ENCODE assay signal across 8 cellular contexts in the genomic region with DNA sequence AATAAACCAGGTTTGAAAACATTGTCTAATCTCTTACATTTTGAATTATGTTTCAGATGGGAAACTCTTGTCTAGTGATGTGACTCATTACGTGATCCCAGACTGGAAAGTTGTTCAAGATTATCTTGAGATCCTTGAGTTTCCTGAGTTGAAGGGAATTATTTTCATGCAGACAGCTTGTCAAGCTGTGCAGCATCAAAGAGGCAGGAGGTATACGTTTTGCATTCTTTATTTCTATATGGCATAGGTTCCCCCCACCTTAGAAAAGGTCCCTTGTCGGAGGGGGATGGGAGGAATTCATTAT. TPM values are rescaled to one million over a fixed set of nuclear protein-coding genes. Genes with fewer than 3 reads are reported as not detected.
A peak's percentile ranks its signal among the peaks of the same experiment; 100 is the strongest.
DNase-seq lines count a peak whose midpoint lies in the region; ATAC-seq and TF ChIP-seq lines count a peak whose summit lies in the region.

No MANE protein-coding gene starts in this region.

- H3K9me3 ChIP-seq in iPS-18a (ENCODE audit: control insufficient read depth, low read depth, low read length): no peaks in the 10 kb centered on the region
- no peaks in the 10 kb centered on the region for H3K9me3 ChIP-seq in thyroid gland

- peaks cover 19% of the 10 kb centered on the region for H3K4me1 ChIP-seq in iPS-18a (ENCODE audit: control insufficient read depth, low read depth, low read length)
- peaks cover 20% of the 10 kb centered on the region in 2 donors for H3K4me1 ChIP-seq in thyroid gland

- no peak for TF ChIP-seq POLR2A in thyroid gland (IDR thresholded peaks at IDR 0.05)

- H3K27me3 ChIP-seq in iPS-18a (ENCODE audit: control insufficient read depth, insufficient read depth, low read length): no peaks in the 10 kb centered on the region
- H3K27me3 ChIP-seq in thyroid gland: no peaks in the 10 kb centered on the region

- TF ChIP-seq CTCF in VCaP (conservative IDR thresholded peaks at IDR 0.05) (no peak), thyroid gland (IDR thresholded peaks at IDR 0.05) (no peak)

- 52 to 56% methylated on average over 3 of the region's 3 CpGs for WGBS in thyroid gland, 2 donors

- H3K4me1 Mint-ChIP-seq in activated naive CD4-positive, alpha-beta T cell treated with anti-CD3 and anti-CD28 coated beads for 36 hours (ENCODE audit: low read depth): peaks cover 38% of the 10 kb centered on the region

- H3K27ac Mint-ChIP-seq in activated naive CD4-positive, alpha-beta T cell treated with anti-CD3 and anti-CD28 coated beads for 36 hours: peak overlapping the region; percentile 90

- H3K36me3 ChIP-seq in iPS-18a (ENCODE audit: control insufficient read depth, low read depth, low read length) (no peaks in the 10 kb centered on the region), thyroid gland (no peaks in the 10 kb centered on the region)

- CTCF ChIA-PET in activated naive CD4-positive, alpha-beta T cell treated with anti-CD3 and anti-CD28 coated beads for 36 hours (lab: Charles Lee): interaction anchor here (0.9 to 2.1 kb wide), 2 partner anchors 93 to 204 kb away, joined by 3 to 10 read pairs; partner anchors contain the start of gene MAP2K1

- peak overlapping the region; percentile 71 for H3K9ac ChIP-seq in iPS-18a (ENCODE audit: low read length)

- H3K36me3 Mint-ChIP-seq in activated naive CD4-positive, alpha-beta T cell treated with anti-CD3 and anti-CD28 coated beads for 36 hours (ENCODE audit: low read depth): peaks cover 13% of the 10 kb centered on the region

- H3K4me3 ChIP-seq in iPS-18a (ENCODE audit: low read length) (peak overlapping the region; percentile 70), thyroid gland (replicated peaks in 1 of 3) (peak overlapping the region in 1 of 3 donors; percentile 68)

- intact Hi-C loops in activated naive CD4-positive, alpha-beta T cell treated with anti-CD3 and anti-CD28 coated beads for 36 hours (cut with micrococcal nuclease): loop anchor here (1.0 to 5.0 kb wide), 4 partner anchors 61 to 763 kb away; partner anchors contain the start of genes HACD3, RAB11A, SNAPC5 and TIPIN
- intact Hi-C loops in thyroid gland (cut with DNase I): no loop called here

- no peak for ATAC-seq in GM18520 (IDR thresholded peaks at IDR 0.05; ENCODE audit: unreplicated experiment)
- ATAC-seq in GM21723 (IDR thresholded peaks at IDR 0.05; ENCODE audit: unreplicated experiment): no peak

- peak overlapping the region; percentile 84 for H3K4me3 Mint-ChIP-seq in activated naive CD4-positive, alpha-beta T cell treated with anti-CD3 and anti-CD28 coated beads for 36 hours

- no peaks in the 10 kb centered on the region for H3K27me3 Mint-ChIP-seq in activated naive CD4-positive, alpha-beta T cell treated with anti-CD3 and anti-CD28 coated beads for 36 hours (ENCODE audit: low read depth)

- peak overlapping the region; percentile 95 for H3K27ac ChIP-seq in VCaP
- no peak overlapping the region for H3K27ac ChIP-seq in iPS-18a (ENCODE audit: low read length)
- H3K27ac ChIP-seq in thyroid gland: peak overlapping the region; percentile 77 to 92 (median 91)

- DNase-seq in activated naive CD4-positive, alpha-beta T cell treated with anti-CD3 and anti-CD28 coated beads for 36 hours: no peak
- DNase-seq in activated naive CD4-positive, alpha-beta T cell (lab: John Stamatoyannopoulos, UW): no peak
- DNase-seq in thyroid gland: no peak
- DNase-seq in activated CD4-positive, CD25-positive, alpha-beta regulatory T cell (lab: John Stamatoyannopoulos, UW): no peak

- H3K9me3 Mint-ChIP-seq in activated naive CD4-positive, alpha-beta T cell treated with anti-CD3 and anti-CD28 coated beads for 36 hours: no peaks in the 10 kb centered on the region

RNA-seq across cellular contexts. Expression of gene DIS3L, which starts 1.5 kb away (rescaled TPM):
- total RNA-seq in activated naive CD4-positive, alpha-beta T cell treated with anti-CD3 and anti-CD28 coated beads for 36 hours: 10 to 100 TPM; 24.0 to 24.6 TPM
- total RNA-seq in thyroid gland: 10 to 100 TPM; 20.8 to 49.8 (median 37.8) TPM

RNA-seq across cellular contexts. Expression of gene MEGF11, which starts 41.3 kb away (rescaled TPM):
- under 1 TPM in 1 of 2 experiments, not detected in 1; 0.05 TPM for total RNA-seq in activated naive CD4-positive, alpha-beta T cell treated with anti-CD3 and anti-CD28 coated beads for 36 hours
- under 1 TPM in 1 of 4 donors, not detected in 3; 0.20 TPM for total RNA-seq in thyroid gland
